In genomic region chr17:17710728-17711541, GRCh38 we compare ENCODE assay signal across 8 cellular contexts. TPM values are rescaled to one million over a fixed set of nuclear protein-coding genes. Genes with fewer than 3 reads are reported as not detected.
DNase-seq lines count a peak whose midpoint lies in the region; ATAC-seq, FAIRE-seq and TF ChIP-seq lines count a peak whose summit lies in the region.

No MANE protein-coding gene starts in this region.

- FAIRE-seq in frontal cortex (lab: Jason Lieb, UNC) = no peak

- TF ChIP-seq CTCF in C4-2B (conservative IDR thresholded peaks at IDR 0.05) (no peak), osteoblast (IDR thresholded peaks at IDR 0.05; ENCODE audit: extremely low read depth, low read depth, low read length) (no peak)

- no peak overlapping the region for H3K4me3 ChIP-seq in osteoblast (ENCODE audit: insufficient read depth, low read length)

- peaks cover 61% of the 10 kb centered on the region for H3K4me1 ChIP-seq in osteoblast (ENCODE audit: insufficient read depth, low read length)

- peak overlapping the region; percentile 51 for H3K4me2 ChIP-seq in osteoblast (ENCODE audit: insufficient read depth, low read length)

- DNase-seq in NCI-H774 (lab: John Stamatoyannopoulos, UW) (peak; percentile 14), epithelial cell of prostate (ENCODE audit: low read depth, low spot score) (peak; percentile 57), osteoblast (ENCODE audit: insufficient read length, low spot score, missing footprints) (peak; percentile 98), frontal cortex (ENCODE audit: low spot score in 2 of 2) (no peak), cerebellum (ENCODE audit: low spot score) (no peak)

- H2AFZ ChIP-seq in osteoblast (ENCODE audit: low read length) = peak overlapping the region; percentile 24

- H3K27ac ChIP-seq in C4-2B (peak overlapping the region; percentile 76), epithelial cell of prostate (peak overlapping the region; percentile 64), osteoblast (ENCODE audit: low read depth, low read length) (peak overlapping the region; percentile 94)

- H3K9me3 ChIP-seq in osteoblast (ENCODE audit: low read depth, low read length) = no peaks in the 10 kb centered on the region

- peaks cover 83% of the 10 kb centered on the region for H3K79me2 ChIP-seq in osteoblast (ENCODE audit: insufficient read depth, low read length)

- ATAC-seq in GM21717 (IDR thresholded peaks at IDR 0.05; ENCODE audit: unreplicated experiment) (no peak), GM21526 (IDR thresholded peaks at IDR 0.05; ENCODE audit: low FRiP score, unreplicated experiment) (no peak)

- no peaks in the 10 kb centered on the region for H3K36me3 ChIP-seq in osteoblast (ENCODE audit: insufficient read depth, low read length)

- H4K20me1 ChIP-seq in osteoblast (ENCODE audit: insufficient read depth, low read length) = peaks cover 18% of the 10 kb centered on the region

- H3K27me3 ChIP-seq in osteoblast (ENCODE audit: insufficient read depth, low read length) = no peaks in the 10 kb centered on the region

RNA-seq across cellular contexts. Expression of gene RAI1, which starts 29.7 kb away (rescaled TPM):
- total RNA-seq in osteoblast = 14.4 and 15.6 TPM in 2 replicates
- total RNA-seq in frontal cortex = 16.7 TPM
- 23.0 TPM for total RNA-seq in cerebellum

Comparison
In these comparisons a context has a peak if more than half of its experiments do, and no peak if none do; other contexts are left out.
1. DNase-seq: peak in NCI-H774 (single experiment), epithelial cell of prostate (single experiment) and osteoblast (single experiment); none in frontal cortex (0 of 2) and cerebellum (single experiment).
2. Peak in every context shown above with its lines, with median percentiles within 50 percentile points of each other: H3K27ac ChIP-seq.